In the genomic region with DNA sequence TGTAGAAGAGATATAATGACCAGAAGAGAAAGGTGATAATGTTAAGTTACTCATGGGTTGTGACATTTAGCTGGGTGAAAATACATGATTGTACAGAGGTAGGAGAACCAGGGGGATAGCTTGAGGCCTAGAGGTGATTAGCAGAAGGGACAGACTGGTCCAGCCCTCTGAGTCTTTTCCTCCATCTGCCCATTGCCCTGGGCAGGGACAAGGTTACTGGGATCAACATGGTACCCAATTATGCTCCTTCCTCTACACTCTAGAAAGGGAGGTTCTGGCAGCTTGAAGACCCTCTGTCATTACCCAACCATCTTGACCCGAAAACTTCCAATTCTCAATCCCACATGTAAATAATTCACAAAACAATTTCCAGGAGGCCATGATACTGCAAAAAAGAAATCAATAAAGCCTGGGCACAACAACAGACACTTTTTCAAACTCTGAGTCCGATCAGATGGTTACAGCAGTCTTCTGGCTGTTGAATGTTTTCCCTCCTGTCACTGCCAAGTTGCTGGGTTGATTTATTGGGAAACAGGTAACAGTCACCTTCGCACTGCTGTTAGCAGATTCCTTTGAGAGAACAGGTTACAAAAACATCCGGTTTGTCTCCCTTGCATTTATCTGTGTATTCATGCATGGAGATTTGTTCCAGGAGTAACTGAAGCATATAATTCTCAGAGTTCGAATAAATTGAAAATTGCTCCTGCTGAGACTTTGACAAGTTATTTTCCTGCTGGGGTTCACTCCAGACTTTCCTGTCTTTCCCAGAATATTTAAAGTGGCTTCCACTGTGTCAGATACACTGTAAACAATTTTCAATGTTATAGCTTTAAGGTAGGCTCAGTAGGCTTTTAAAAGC, we compare ENCODE assay signal across 17 cellular contexts.
"Had no signal": no experiment of that assay in that cellular context is flagged by ENCODE, and none has a peak within 500 bp of the region (broad histone marks: within the 10 kb centered on the region; RNA-seq: fewer than 3 reads in every experiment).

No MANE protein-coding gene starts in this region.

- H3K36me3 ChIP-seq: esophagus muscularis mucosa, transverse colon, uterus had no signal

- H3K4me1 ChIP-seq: transverse colon, uterus had no signal

- H3K9me3 ChIP-seq: esophagus muscularis mucosa, transverse colon, uterus had no signal

- H3K4me3 ChIP-seq: coronary artery, esophagus muscularis mucosa, lung, skin epidermis, transverse colon, uterus had no signal

- ATAC-seq: activated CD8-positive, alpha-beta memory T cell treated with anti-CD3 and anti-CD28 coated beads, Interleukin-2, amount 10 ng/mL, durations not matched to agents 7 days and 5 days; right cardiac atrium; T-cell had no signal

- DNase-seq: activated B cell treated with CpG ODN at 0.5 μM for 24 hours; activated CD4-positive, alpha-beta memory T cell treated with anti-CD3 and anti-CD28 coated beads, Interleukin-2, amount 10 ng/mL, durations not matched to agents 7 days and 5 days; activated CD4-positive, alpha-beta T cell treated with anti-CD3 and anti-CD28 coated beads for 4 hours; activated CD8-positive, alpha-beta memory T cell treated with anti-CD3 and anti-CD28 coated beads, Interleukin-2, amount 10 ng/mL, durations not matched to agents 7 days and 5 days; activated naive CD8-positive, alpha-beta T cell treated with anti-CD3 and anti-CD28 coated beads for 36 hours; amniotic stem cell; immature natural killer cell; nucleus accumbens; posterior cingulate gyrus; right cardiac atrium; T-cell; transverse colon; uterus had no signal

- H3K27ac ChIP-seq: coronary artery, esophagus muscularis mucosa, skin epidermis, transverse colon, uterus had no signal

- H3K27me3 ChIP-seq: esophagus muscularis mucosa, transverse colon, uterus had no signal
